20 cellular contexts compared by ENCODE assay signal in the genomic region with DNA sequence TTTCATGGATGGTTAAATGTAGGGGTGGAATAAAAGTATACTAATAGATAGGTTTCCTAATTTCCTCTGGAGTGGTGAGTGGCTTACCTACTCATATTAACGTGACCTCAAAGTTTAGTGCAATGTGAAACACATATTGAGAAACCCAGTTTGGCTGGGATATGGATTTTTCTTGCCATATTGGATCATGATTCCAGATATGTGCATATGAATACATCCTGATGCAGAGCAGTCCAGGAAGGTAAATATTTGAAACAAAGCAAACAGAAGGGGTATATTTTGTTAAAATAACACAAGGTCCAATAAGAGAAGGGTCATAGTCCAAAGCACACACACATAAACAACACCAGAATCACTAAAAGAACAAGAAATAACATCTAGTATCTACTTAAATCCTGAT.
"Had no signal": no experiment of that assay in that cellular context is flagged by ENCODE, and none has a peak within 500 bp of the region (broad histone marks: within the 10 kb centered on the region; RNA-seq: fewer than 3 reads in every experiment).

No MANE protein-coding gene starts in this region.

- H3K36me3 Mint-ChIP-seq: activated naive CD4-positive, alpha-beta T cell treated with anti-CD3 and anti-CD28 coated beads, Interleukin-2, amount 50 U/mL, for 24 hours had no signal

- H3K4me1 ChIP-seq: ascending aorta, body of pancreas had no signal

- H3K36me3 ChIP-seq: ascending aorta had no signal

- H3K4me3 Mint-ChIP-seq: activated CD4-positive, alpha-beta memory T cell treated with anti-CD3 and anti-CD28 coated beads, Interleukin-2, amount 10 ng/mL, durations not matched to agents 7 days and 5 days; activated CD4-positive, alpha-beta T cell treated with anti-CD3 and anti-CD28 coated beads for 36 hours; activated naive CD4-positive, alpha-beta T cell treated with anti-CD3 and anti-CD28 coated beads, Interleukin-2, amount 50 U/mL, for 24 hours; central memory CD8-positive, alpha-beta T cell; T-helper 17 cell had no signal

- H3K27ac ChIP-seq: ascending aorta, body of pancreas had no signal

- H3K27me3 Mint-ChIP-seq: activated CD4-positive, alpha-beta memory T cell treated with anti-CD3 and anti-CD28 coated beads, Interleukin-2, amount 10 ng/mL, durations not matched to agents 7 days and 5 days; activated CD4-positive, alpha-beta T cell treated with anti-CD3 and anti-CD28 coated beads for 36 hours; activated naive CD4-positive, alpha-beta T cell treated with anti-CD3 and anti-CD28 coated beads, Interleukin-2, amount 50 U/mL, for 24 hours; central memory CD8-positive, alpha-beta T cell; T-helper 17 cell had no signal

- H3K27ac Mint-ChIP-seq: activated CD4-positive, alpha-beta memory T cell treated with anti-CD3 and anti-CD28 coated beads, Interleukin-2, amount 10 ng/mL, durations not matched to agents 7 days and 5 days; activated CD4-positive, alpha-beta T cell treated with anti-CD3 and anti-CD28 coated beads for 36 hours; activated naive CD4-positive, alpha-beta T cell treated with anti-CD3 and anti-CD28 coated beads, Interleukin-2, amount 50 U/mL, for 24 hours; T-helper 17 cell had no signal

- H3K4me3 ChIP-seq: ascending aorta, body of pancreas had no signal

- ATAC-seq: activated CD4-positive, alpha-beta T cell treated with anti-CD3 and anti-CD28 coated beads for 36 hours; body of pancreas; T-helper 17 cell had no signal

- H3K4me1 Mint-ChIP-seq: activated CD4-positive, alpha-beta memory T cell treated with anti-CD3 and anti-CD28 coated beads, Interleukin-2, amount 10 ng/mL, durations not matched to agents 7 days and 5 days; activated CD4-positive, alpha-beta T cell treated with anti-CD3 and anti-CD28 coated beads for 36 hours; activated naive CD4-positive, alpha-beta T cell treated with anti-CD3 and anti-CD28 coated beads, Interleukin-2, amount 50 U/mL, for 24 hours; central memory CD8-positive, alpha-beta T cell; T-helper 17 cell had no signal

- H3K9me3 ChIP-seq: ascending aorta, body of pancreas had no signal

- DNase-seq: activated CD4-positive, alpha-beta memory T cell treated with anti-CD3 and anti-CD28 coated beads, Interleukin-2, amount 10 ng/mL, durations not matched to agents 7 days and 5 days; activated CD4-positive, alpha-beta T cell treated with anti-CD3 and anti-CD28 coated beads for 36 hours; activated CD4-positive, alpha-beta T cell treated with anti-CD3 and anti-CD28 coated beads, Interleukin-2, amount 50 U/mL, for 1 hour; activated CD8-positive, alpha-beta memory T cell treated with anti-CD3 and anti-CD28 coated beads, Interleukin-2, amount 50 U/mL, for 4 hours; activated effector memory CD4-positive, alpha-beta T cell treated with Interleukin-2 at 50 U/mL for 16 hours; activated naive CD4-positive, alpha-beta T cell; activated T-cell treated with anti-CD3 and anti-CD28 coated beads, Interleukin-2, amount 50 U/mL, for 1 hour; body of pancreas; Kasumi-1; NCI-H146; NCI-H1930; NCI-H2171 treated with DMSO at 0.1 percent for 48 hours; NCI-H226; NCI-H82; SIG-M5; T-helper 17 cell; T-helper 9 cell had no signal
